Comparison of ENCODE assay signal across 27 cellular contexts in the genomic region with DNA sequence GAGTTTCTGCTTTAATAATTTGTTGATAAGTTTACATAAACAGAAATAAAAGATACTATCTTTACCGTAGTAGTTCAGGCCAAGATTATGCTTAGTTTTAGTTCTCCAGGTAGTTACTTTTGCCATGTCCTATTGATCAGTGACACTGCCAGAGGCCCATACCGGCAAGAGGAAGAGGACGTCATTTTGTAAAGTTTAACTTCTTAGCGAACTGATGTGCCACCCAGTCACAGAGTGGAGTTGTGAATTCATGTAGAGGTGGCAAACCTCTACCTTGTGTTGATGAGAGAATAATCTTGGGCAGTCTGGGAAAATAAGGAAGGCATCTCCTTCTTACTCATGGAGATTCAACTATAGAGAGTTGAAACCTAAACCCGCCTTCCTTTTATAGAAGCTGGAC. TPM values are rescaled to one million over a fixed set of nuclear protein-coding genes. Genes with fewer than 3 reads are reported as not detected.
DNase-seq lines count a peak whose midpoint lies in the region; ATAC-seq, FAIRE-seq and TF ChIP-seq lines count a peak whose summit lies in the region.
"Had no signal": no experiment of that assay in that cellular context is flagged by ENCODE, and none has a peak within 500 bp of the region (broad histone marks: within the 10 kb centered on the region; RNA-seq: fewer than 3 reads in every experiment).

No MANE protein-coding gene starts in this region.

- TF ChIP-seq CTCF in MCF 10A (IDR thresholded peaks at IDR 0.05; ENCODE audit: unreplicated experiment): no peak
- TF ChIP-seq CTCF in breast epithelium (IDR thresholded peaks at IDR 0.05): no peak
- no peak for TF ChIP-seq CTCF in astrocyte (IDR thresholded peaks at IDR 0.05; ENCODE audit: insufficient read depth, low read depth, low read length)
- no peak for TF ChIP-seq CTCF in transverse colon (IDR thresholded peaks at IDR 0.05)

- FAIRE-seq in astrocyte (lab: Jason Lieb, UNC): no peak
- FAIRE-seq: G401.6 had no signal

- H3K27ac ChIP-seq in breast epithelium (no peak overlapping the region), astrocyte (ENCODE audit: low read depth, low read length) (peak overlapping the region; percentile 55), transverse colon (peak overlapping the region in 3 of 4 donors; percentile 7 to 31 (median 21))
- H3K27ac ChIP-seq: heart left ventricle, KMS-11, tibial nerve, WERI-Rb-1 had no signal

- H3K4me1 Mint-ChIP-seq in MCF 10A (ENCODE audit: insufficient read depth, unreplicated experiment): no peaks in the 10 kb centered on the region
- peaks cover 17% of the 10 kb centered on the region for H3K4me1 Mint-ChIP-seq in astrocyte (ENCODE audit: low read depth, unreplicated experiment)
- peaks cover 7% of the 10 kb centered on the region for H3K4me1 Mint-ChIP-seq in memory B cell
- H3K4me1 Mint-ChIP-seq: activated CD4-positive, alpha-beta T cell treated with anti-CD3 and anti-CD28 coated beads, Interleukin-2, amount 10 ng/mL, durations not matched to agents 7 days and 5 days had no signal

- peak overlapping the region; percentile 63 for H3K9ac ChIP-seq in astrocyte (ENCODE audit: low read length)
- H3K9ac ChIP-seq: KMS-11 had no signal

- in situ Hi-C loops in transverse colon (cut with MboI; ENCODE audit: low pct_ligation_motif_present in 1 of 4, low pct_unique_long_range_greater_than_20kb in 1 of 4, low sequenced_read_pairs in 3 of 4): loop anchor here in 1 of 4 donors (25.0 kb wide), 1 partner anchor 1258 kb away; no protein-coding TSS in a partner anchor

- POLR2A ChIA-PET in MCF 10A (lab: Yijun Ruan, JAX): interaction anchor here (0.7 to 3.5 kb wide), 4 partner anchors 19 to 40 kb away, joined by 3 to 14 read pairs (median 7); a partner anchor contains a TSS

- CTCF ChIA-PET in MCF 10A (lab: Yijun Ruan, JAX): interaction anchor here (0.6 to 7.5 kb wide), 11 partner anchors 8 to 1929 kb away, joined by 3 to 71 read pairs (median 4); a partner anchor contains a TSS

- H3K79me2 ChIP-seq in astrocyte (ENCODE audit: insufficient read depth, low read length): peaks cover 52% of the 10 kb centered on the region

- no peak for ATAC-seq in memory B cell (ENCODE audit: low read depth)
- ATAC-seq: heart left ventricle had no signal

- H3K36me3 ChIP-seq in breast epithelium (no peaks in the 10 kb centered on the region), astrocyte (ENCODE audit: insufficient read depth, low read length) (peaks cover 19% of the 10 kb centered on the region), transverse colon (no peaks in the 10 kb centered on the region)

- TF ChIP-seq EP300 in transverse colon (IDR thresholded peaks at IDR 0.05; ENCODE audit: low read depth): no peak

- H3K4me2 ChIP-seq in astrocyte (ENCODE audit: low read length): no peak overlapping the region
- H3K4me2 ChIP-seq: KMS-11 had no signal

- H3K9me3 ChIP-seq in breast epithelium: no peaks in the 10 kb centered on the region
- H3K9me3 ChIP-seq in astrocyte (ENCODE audit: insufficient read depth, low read depth, low read length): no peaks in the 10 kb centered on the region
- H3K9me3 ChIP-seq in transverse colon: no peaks in the 10 kb centered on the region
- H3K9me3 ChIP-seq: HAP-1, heart left ventricle, tibial nerve had no signal

- H3K4me3 ChIP-seq in breast epithelium (no peak overlapping the region), astrocyte (ENCODE audit: insufficient read depth, low read depth, low read length) (no peak overlapping the region), transverse colon (no peak overlapping the region)
- H3K4me3 ChIP-seq: HAP-1, tibial nerve had no signal

- no peak for TF ChIP-seq POLR2A in breast epithelium (IDR thresholded peaks at IDR 0.05)
- no peak for TF ChIP-seq POLR2A in transverse colon (IDR thresholded peaks at IDR 0.05)

- H3K27me3 Mint-ChIP-seq in MCF 10A (ENCODE audit: insufficient read depth, unreplicated experiment) (no peaks in the 10 kb centered on the region), astrocyte (ENCODE audit: low read depth, unreplicated experiment) (no peaks in the 10 kb centered on the region), memory B cell (no peaks in the 10 kb centered on the region)
- H3K27me3 Mint-ChIP-seq: activated CD4-positive, alpha-beta T cell treated with anti-CD3 and anti-CD28 coated beads, Interleukin-2, amount 10 ng/mL, durations not matched to agents 7 days and 5 days; CD4-positive, alpha-beta memory T cell had no signal

- intact Hi-C loops in MCF 10A (cut with micrococcal nuclease): loop anchor here (10.0 kb wide), 1 partner anchor 270 kb away; no protein-coding TSS in a partner anchor
- intact Hi-C loops in breast epithelium (cut with DNase I; ENCODE audit: low total_unique reads): no loop called here
- intact Hi-C loops in transverse colon (cut with DNase I; ENCODE audit: low total_unique reads): no loop called here

- H4K20me1 ChIP-seq in astrocyte (ENCODE audit: insufficient read depth, low read length): peaks cover 45% of the 10 kb centered on the region

- no peaks in the 10 kb centered on the region for H3K4me1 ChIP-seq in breast epithelium
- peaks cover 11% of the 10 kb centered on the region for H3K4me1 ChIP-seq in astrocyte (ENCODE audit: insufficient read depth, low read length)
- H3K4me1 ChIP-seq in transverse colon: peaks cover 11 to 55% (median 22%) of the 10 kb centered on the region in 4 donors

- H3K27ac Mint-ChIP-seq in MCF 10A (ENCODE audit: low read depth, unreplicated experiment) (no peak overlapping the region), astrocyte (ENCODE audit: unreplicated experiment) (no peak overlapping the region), memory B cell (peak overlapping the region; percentile 16)
- H3K27ac Mint-ChIP-seq: activated CD4-positive, alpha-beta T cell treated with anti-CD3 and anti-CD28 coated beads, Interleukin-2, amount 10 ng/mL, durations not matched to agents 7 days and 5 days; activated naive CD4-positive, alpha-beta T cell treated with anti-CD3 and anti-CD28 coated beads for 36 hours; CD4-positive, alpha-beta memory T cell had no signal

- H3K36me3 Mint-ChIP-seq in MCF 10A (ENCODE audit: insufficient read depth, unreplicated experiment) (peaks cover 11% of the 10 kb centered on the region), astrocyte (ENCODE audit: low read depth, unreplicated experiment) (peaks cover 10% of the 10 kb centered on the region), memory B cell (peaks cover 4% of the 10 kb centered on the region)

- no peak overlapping the region for H2AFZ ChIP-seq in astrocyte (ENCODE audit: low read depth, low read length)

- H3K4me3 Mint-ChIP-seq in MCF 10A (ENCODE audit: unreplicated experiment): no peak overlapping the region
- no peak overlapping the region for H3K4me3 Mint-ChIP-seq in astrocyte (ENCODE audit: unreplicated experiment)
- H3K4me3 Mint-ChIP-seq in memory B cell: no peak overlapping the region
- H3K4me3 Mint-ChIP-seq: activated CD4-positive, alpha-beta T cell treated with anti-CD3 and anti-CD28 coated beads, Interleukin-2, amount 10 ng/mL, durations not matched to agents 7 days and 5 days; activated naive CD4-positive, alpha-beta T cell treated with anti-CD3 and anti-CD28 coated beads for 36 hours; CD4-positive, alpha-beta memory T cell had no signal

- DNase-seq in MCF 10A (ENCODE audit: unreplicated experiment) (no peak), breast epithelium (ENCODE audit: low spot score in 2 of 2) (no peak), astrocyte (ENCODE audit: low read depth) (no peak), memory B cell (ENCODE audit: low spot score in 2 of 2) (no peak), transverse colon (no peak), iPS-NIHi11 (ENCODE audit: low spot score) (no peak), HuH-7.5 (ENCODE audit: low spot score) (no peak)
- DNase-seq in activated naive CD4-positive, alpha-beta T cell (lab: John Stamatoyannopoulos, UW): no peak
- DNase-seq: activated CD4-positive, alpha-beta T cell treated with anti-CD3 and anti-CD28 coated beads, Interleukin-2, amount 10 ng/mL, durations not matched to agents 7 days and 5 days; activated naive CD4-positive, alpha-beta T cell treated with anti-CD3 and anti-CD28 coated beads for 36 hours; activated T-cell treated with anti-CD3 and anti-CD28 coated beads, Interleukin-2, amount 50 U/mL, for 48 hours; amniotic stem cell; CD4-positive, alpha-beta memory T cell; effector CD4-positive, alpha-beta T cell; heart left ventricle; NCI-H1417 treated with DMSO at 0.1 percent for 48 hours; NCI-H2081 treated with DMSO at 0.1 percent for 48 hours; NCI-H226; NCI-H748 treated with DMSO at 0.1 percent for 48 hours; nucleus accumbens; stimulated activated CD4-positive, alpha-beta T cell treated with anti-CD3 and anti-CD28 coated beads, Interleukin-1b, Interleukin-23, amount 100 ng/mL, for 48 hours; T-helper 2 cell; WERI-Rb-1 had no signal

- BruUV-seq in MCF 10A (replicated peaks; lab: Mats Ljungman, UMichigan): TSS peak; percentile 5

- 64 to 69% methylated on average over 5 of the region's 5 CpGs for WGBS in transverse colon (ENCODE audit: low coverage in 1 of 2), 2 donors

- no peaks in the 10 kb centered on the region for H3K27me3 ChIP-seq in breast epithelium
- no peaks in the 10 kb centered on the region for H3K27me3 ChIP-seq in astrocyte (ENCODE audit: insufficient read depth, low read length)
- no peaks in the 10 kb centered on the region for H3K27me3 ChIP-seq in transverse colon
- H3K27me3 ChIP-seq: heart left ventricle, tibial nerve had no signal

- no peaks in the 10 kb centered on the region for H3K9me3 Mint-ChIP-seq in MCF 10A (ENCODE audit: unreplicated experiment)
- H3K9me3 Mint-ChIP-seq in astrocyte (ENCODE audit: unreplicated experiment): no peaks in the 10 kb centered on the region
- H3K9me3 Mint-ChIP-seq in memory B cell: no peaks in the 10 kb centered on the region
- H3K9me3 Mint-ChIP-seq: activated CD4-positive, alpha-beta T cell treated with anti-CD3 and anti-CD28 coated beads, Interleukin-2, amount 10 ng/mL, durations not matched to agents 7 days and 5 days; activated naive CD4-positive, alpha-beta T cell treated with anti-CD3 and anti-CD28 coated beads for 36 hours; CD4-positive, alpha-beta memory T cell had no signal

RNA-seq across cellular contexts. Expression of a gene that starts 21.8 kb away (rescaled TPM):
- total RNA-seq in MCF 10A (2022) (17.5 and 20.3 TPM in 2 replicates), breast epithelium (10 to 100 TPM; 22.0 to 23.1 (median 22.1) TPM), astrocyte (42.8 and 48.7 TPM in 2 replicates), transverse colon (100 to 1,000 TPM in 1 of 4 donors, 10 to 100 TPM in 3; 39.0 to 125 (median 50.3) TPM)

Comparison
In these comparisons a context has a peak if more than half of its experiments do, and no peak if none do; other contexts are left out.
1. H3K27ac ChIP-seq: peak in astrocyte (single experiment) and transverse colon (3 of 4); none in breast epithelium (0 of 2).